In the genomic region with DNA sequence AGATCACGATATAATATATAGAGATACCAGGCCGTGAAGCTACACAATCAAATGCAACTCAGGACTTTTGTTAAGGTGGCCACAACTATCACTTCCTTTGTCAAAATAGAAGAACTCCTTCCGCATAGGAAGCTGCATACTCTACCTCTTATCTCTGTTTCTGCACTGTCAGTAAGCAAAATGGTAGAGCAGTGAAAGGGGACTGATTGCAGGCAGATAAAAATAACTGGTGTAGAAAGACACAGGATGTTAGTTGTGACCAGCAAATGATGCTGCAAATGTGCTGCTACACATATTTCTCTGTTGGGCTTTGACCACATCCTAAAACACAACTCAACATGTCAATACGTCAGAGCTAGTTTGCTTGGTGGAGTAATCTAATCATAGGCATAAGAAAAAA, we compare ENCODE assay signal across 16 cellular contexts. TPM values are rescaled to one million over a fixed set of nuclear protein-coding genes. Genes with fewer than 3 reads are reported as not detected.
DNase-seq lines count a peak whose midpoint lies in the region; ATAC-seq, FAIRE-seq and TF ChIP-seq lines count a peak whose summit lies in the region.
"Had no signal": no experiment of that assay in that cellular context is flagged by ENCODE, and none has a peak within 500 bp of the region (broad histone marks: within the 10 kb centered on the region; RNA-seq: fewer than 3 reads in every experiment).

No MANE protein-coding gene starts in this region.

- POLR2A ChIA-PET in K562 (lab: Yijun Ruan, JAX), result no interaction called here

- H3K4me2 ChIP-seq in K562 (ENCODE audit: insufficient read depth, low read length), result no peak overlapping the region
- H3K4me2 ChIP-seq: smooth muscle cell had no signal

- no peak overlapping the region for H2AFZ ChIP-seq in K562 (ENCODE audit: low read depth, low read length)

- FAIRE-seq in K562 (lab: Jason Lieb, UNC), result no peak
- FAIRE-seq: G401.6 had no signal

- BruUV-seq in K562 (replicated peaks; lab: Mats Ljungman, UMichigan), result no TSS peak

- no peak overlapping the region for H3K4me3 ChIP-seq in Jurkat, Clone E6-1 (ENCODE audit: low read length)
- H3K4me3 ChIP-seq in K562 (no peak overlapping the region), ovary (no peak overlapping the region)
- H3K4me3 ChIP-seq: SJCRH30, smooth muscle cell had no signal

- no peaks in the 10 kb centered on the region for H3K27me3 ChIP-seq in K562 (ENCODE audit: control insufficient read depth in 2 of 2, insufficient read depth in 2 of 2, low read length in 2 of 2)
- H3K27me3 ChIP-seq in ovary, result no peaks in the 10 kb centered on the region
- H3K27me3 ChIP-seq: neutrophil, SJCRH30 had no signal

- no peak overlapping the region for H3K9ac ChIP-seq in K562 (ENCODE audit: insufficient read depth in 1 of 2, low read depth in 2 of 2, low read length in 2 of 2)

- intact Hi-C loops in K562 (cut with micrococcal nuclease), result no loop called here
- intact Hi-C loops in ovary (cut with DNase I), result no loop called here

- no peaks in the 10 kb centered on the region for H3K9me3 ChIP-seq in K562 (replicated peaks; ENCODE audit: control insufficient read depth, insufficient read depth, low read depth, low read length)
- H3K9me3 ChIP-seq in ovary, result no peaks in the 10 kb centered on the region
- H3K9me3 ChIP-seq: neutrophil, SJCRH30 had no signal

- H3K79me2 ChIP-seq in K562 (ENCODE audit: control insufficient read depth, insufficient read depth, low read length), result no peaks in the 10 kb centered on the region

- ATAC-seq in K562, result no peak
- ATAC-seq in HG03039 (IDR thresholded peaks at IDR 0.05; ENCODE audit: unreplicated experiment), result no peak

- TF ChIP-seq POLR2A in K562 (conservative IDR thresholded peaks at IDR 0.05), result no peak
- TF ChIP-seq POLR2A in ovary (IDR thresholded peaks at IDR 0.05), result no peak

- no peak for TF ChIP-seq CTCF in K562 (IDR thresholded peaks at IDR 0.05 in 2 of 3, conservative IDR thresholded peaks at IDR 0.05 in 1 of 3; ENCODE audit: insufficient read depth in 2 of 3, low read depth in 1 of 3, low read length in 3 of 3)
- no peak for TF ChIP-seq CTCF in ovary (IDR thresholded peaks at IDR 0.05)

- TF ChIP-seq RAD21 in K562 (CRISPR knock-in tag; conservative IDR thresholded peaks at IDR 0.05 in 1 of 2, IDR thresholded peaks at IDR 0.05 in 1 of 2), result no peak

- no peaks in the 10 kb centered on the region for H3K9me1 ChIP-seq in K562 (ENCODE audit: control insufficient read depth, insufficient read depth, low read length)

- H3K36me3 ChIP-seq in K562 (ENCODE audit: control insufficient read depth, insufficient read depth, low read length) (no peaks in the 10 kb centered on the region), ovary (no peaks in the 10 kb centered on the region)
- H3K36me3 ChIP-seq: neutrophil, SJCRH30 had no signal

- H3K4me1 ChIP-seq in K562 (replicated peaks in 1 of 2; ENCODE audit: control insufficient read depth in 2 of 2, insufficient read depth in 2 of 2, low read length in 2 of 2) (no peaks in the 10 kb centered on the region), ovary (ENCODE audit: insufficient read depth) (no peaks in the 10 kb centered on the region)
- H3K4me1 ChIP-seq: SJCRH30 had no signal

- CTCF ChIA-PET in K562 (lab: Yijun Ruan, JAX; ENCODE audit: low intra/inter-chr PET ratio), result no interaction called here

- TF ChIP-seq EP300 in K562 (IDR thresholded peaks at IDR 0.05; ENCODE audit: low read length) (no peak), ovary (IDR thresholded peaks at IDR 0.05) (no peak)

- H4K20me1 ChIP-seq in K562 (replicated peaks; ENCODE audit: control insufficient read depth, insufficient read depth, low read length), result no peaks in the 10 kb centered on the region

- DNase-seq in stimulated activated CD8-positive, alpha-beta memory T cell treated with anti-CD3 and anti-CD28 coated beads, Interleukin-12 subunit alpha, Interleukin-12 subunit beta, amount 100 ng/mL, for 1 hour (ENCODE audit: low read depth), result peak; percentile 9
- DNase-seq in stimulated activated CD8-positive, alpha-beta memory T cell treated with anti-CD3 and anti-CD28 coated beads, Interleukin-4, amount 100 ng/mL, for 48 hours, result no peak
- DNase-seq in Jurkat, Clone E6-1 (ENCODE audit: low read depth, low spot score), result peak; percentile 93
- DNase-seq in K562 (ENCODE audit: extremely low read depth in 1 of 4, low spot score in 3 of 4), result no peak
- no peak for DNase-seq in A172 (ENCODE audit: low spot score)
- no peak for DNase-seq in NCI-H2029 (lab: John Stamatoyannopoulos, UW)
- DNase-seq in ovary, result no peak
- DNase-seq: H9, Karpas-422, NCI-H2029 treated with DMSO at 0.1 percent for 48 hours, SJCRH30 had no signal

- in situ Hi-C loops in K562 (cut with MboI), result no loop called here

- H3K27ac ChIP-seq in K562 (ENCODE audit: extremely low read depth, low read depth, low read length) (no peak overlapping the region), ovary (no peak overlapping the region)
- H3K27ac ChIP-seq: neutrophil, SJCRH30 had no signal

- WGBS in K562 (ENCODE audit: insufficient coverage, low coverage, missing lambda C conversion rate), result 0% methylated on average over 4 of the region's 4 CpGs
- 58 to 68% (median 66%) methylated on average over 4 of the region's 4 CpGs for WGBS in ovary, 3 donors

TF ChIP-seq in K562, 482 proteins besides CTCF, POLR2A, EP300 and RAD21:
- TF ChIP-seq GABPA (tag; conservative IDR thresholded peaks at IDR 0.05; ENCODE audit: low read depth) (peak; percentile 28), RBM34 (IDR thresholded peaks at IDR 0.05; ENCODE audit: borderline replicate concordance, insufficient read depth, low read length) (no peak)

RNA-seq across cellular contexts. Expression of gene TRAT1, which starts 16.3 kb away (rescaled TPM):
- polyA plus RNA-seq in Jurkat, Clone E6-1 (2012; ENCODE audit: insufficient read depth, insufficient read length), result 27.6 TPM
- not detected in 2 replicates for total RNA-seq in K562 (2011; cell fraction: chromatin; rRNA removed; ENCODE audit: low replicate concordance)
- not detected in 2 replicates for total RNA-seq in K562 (2011; cell fraction: nucleolus; rRNA removed)
- not detected in 2 replicates for total RNA-seq in K562 (2011; cell fraction: nucleoplasm; rRNA removed)
- total RNA-seq in K562 (2014; rRNA removed) (not detected in 2 replicates), K562 (2014; rRNA removed; fragmentation: Illumina TruSeq; extraction: Trizol) (not detected in 2 replicates), K562 (2015; rRNA removed; fragmentation: Illumina TruSeq; extraction: Trizol) (not detected in 2 replicates), K562 (2021) (0.16 TPM in 1 of 2 replicates, not detected in the other), ovary (1 to 10 TPM in 2 of 7 donors, under 1 TPM in 3, not detected in 2; 0.15 to 1.7 (median 0.37) TPM)
- polyA plus RNA-seq in K562 (2011; rRNA removed) (not detected in 2 replicates), K562 (2014; fragmentation: Illumina TruSeq; extraction: Trizol) (not detected in 2 replicates), K562 (2014; fragmentation: Nextera tagmentation; extraction: Ambion mirVana) (not detected), K562 (2014; rRNA removed) (not detected in 2 replicates), ovary (under 1 TPM in 1 of 2 donors, not detected in 1; 0.73 TPM)
- not detected in 2 replicates for polyA plus RNA-seq in K562 (2011; cell fraction: cytosol; rRNA removed)
- polyA plus RNA-seq in K562 (2011; cell fraction: nucleus; rRNA removed), result not detected in 2 replicates
- polyA plus RNA-seq in K562 (2012), result not detected in 2 replicates
- polyA minus RNA-seq in K562 (2011; rRNA and poly(A)+ RNA removed), result not detected in 2 replicates
- not detected in 2 replicates for polyA minus RNA-seq in K562 (2011; cell fraction: cytosol; rRNA and poly(A)+ RNA removed)
- polyA minus RNA-seq in K562 (2011; cell fraction: nucleus; rRNA and poly(A)+ RNA removed), result not detected in 2 replicates
- not detected in 2 replicates for total RNA-seq in A172 (2014; rRNA removed; shearing (Covaris generic))
- total RNA-seq: H9, SJCRH30, smooth muscle cell had no signal
- polyA plus RNA-seq: BJ, smooth muscle cell had no signal

RNA-seq across cellular contexts. Expression of gene RETNLB, which starts 49.1 kb away (rescaled TPM):
- not detected for polyA plus RNA-seq in Jurkat, Clone E6-1 (2012; ENCODE audit: insufficient read depth, insufficient read length)
- total RNA-seq in K562 (2011; cell fraction: chromatin; rRNA removed; ENCODE audit: low replicate concordance), result not detected in 2 replicates
- total RNA-seq in K562 (2011; cell fraction: nucleolus; rRNA removed), result not detected in 2 replicates
- total RNA-seq in K562 (2011; cell fraction: nucleoplasm; rRNA removed), result not detected in 2 replicates
- total RNA-seq in K562 (2014; rRNA removed) (not detected in 2 replicates), K562 (2014; rRNA removed; fragmentation: Illumina TruSeq; extraction: Trizol) (not detected in 2 replicates), K562 (2015; rRNA removed; fragmentation: Illumina TruSeq; extraction: Trizol) (not detected in 2 replicates), K562 (2021) (not detected in 2 replicates), ovary (not detected)
- polyA plus RNA-seq in K562 (2011; rRNA removed) (not detected in 2 replicates), K562 (2014; fragmentation: Illumina TruSeq; extraction: Trizol) (not detected in 2 replicates), K562 (2014; fragmentation: Nextera tagmentation; extraction: Ambion mirVana) (not detected), K562 (2014; rRNA removed) (not detected in 2 replicates), ovary (not detected)
- polyA plus RNA-seq in K562 (2011; cell fraction: cytosol; rRNA removed), result not detected in 2 replicates
- not detected in 2 replicates for polyA plus RNA-seq in K562 (2011; cell fraction: nucleus; rRNA removed)
- polyA plus RNA-seq in K562 (2012), result not detected in 2 replicates
- not detected in 2 replicates for polyA minus RNA-seq in K562 (2011; rRNA and poly(A)+ RNA removed)
- polyA minus RNA-seq in K562 (2011; cell fraction: cytosol; rRNA and poly(A)+ RNA removed), result not detected in 2 replicates
- polyA minus RNA-seq in K562 (2011; cell fraction: nucleus; rRNA and poly(A)+ RNA removed), result not detected in 2 replicates
- total RNA-seq in A172 (2014; rRNA removed; shearing (Covaris generic)), result not detected in 2 replicates
- total RNA-seq: H9, SJCRH30, smooth muscle cell had no signal
- polyA plus RNA-seq: BJ, smooth muscle cell had no signal

Comparison
In these comparisons a context has a peak if more than half of its experiments do, and no peak if none do; other contexts are left out.
1. DNase-seq: peak in stimulated activated CD8-positive, alpha-beta memory T cell treated with anti-CD3 and anti-CD28 coated beads, Interleukin-12 subunit alpha, Interleukin-12 subunit beta, amount 100 ng/mL, for 1 hour (single experiment) and Jurkat, Clone E6-1 (single experiment); none in stimulated activated CD8-positive, alpha-beta memory T cell treated with anti-CD3 and anti-CD28 coated beads, Interleukin-4, amount 100 ng/mL, for 48 hours (single experiment), K562 (0 of 4), A172 (single experiment), NCI-H2029 (single experiment) and ovary (0 of 5).